ENCODE assay signal across 22 cellular contexts in genomic region chr5:14880688-14881087, GRCh38. TPM values are rescaled to one million over a fixed set of nuclear protein-coding genes. Genes with fewer than 3 reads are reported as not detected.
DNase-seq lines count a peak whose midpoint lies in the region; ATAC-seq and TF ChIP-seq lines count a peak whose summit lies in the region.
"Had no signal": no experiment of that assay in that cellular context is flagged by ENCODE, and none has a peak within 500 bp of the region (broad histone marks: within the 10 kb centered on the region; RNA-seq: fewer than 3 reads in every experiment).

No MANE protein-coding gene starts in this region.

- intact Hi-C loops in heart left ventricle (cut with DNase I) = no loop called here

- whole genome bisulfite sequencing in heart left ventricle, 4 donors = 75 to 88% (median 84%) methylated on average over 1 of the region's 1 CpG

- TF ChIP-seq CTCF in foreskin fibroblast (IDR thresholded peaks at IDR 0.05; ENCODE audit: low read depth, low read length) = no peak
- no peak for TF ChIP-seq CTCF in heart left ventricle (IDR thresholded peaks at IDR 0.05)

- ATAC-seq in heart left ventricle = no peak
- ATAC-seq: gastroesophageal sphincter; stimulated activated naive CD8-positive, alpha-beta T cell treated with anti-CD3 and anti-CD28 coated beads, Interleukin-15, Interleukin-2, amounts not matched to agents 100 U/mL and 50 U/mL, for 24 hours had no signal

- H3K9me3 ChIP-seq in adipocyte (ENCODE audit: control insufficient read depth, low read length) = no peaks in the 10 kb centered on the region
- no peaks in the 10 kb centered on the region for H3K9me3 ChIP-seq in heart left ventricle
- H3K9me3 ChIP-seq: gastroesophageal sphincter, transverse colon had no signal

- H3K27me3 ChIP-seq in adipocyte (replicated peaks; ENCODE audit: control insufficient read depth, insufficient read depth, low read length) = no peaks in the 10 kb centered on the region
- no peaks in the 10 kb centered on the region for H3K27me3 ChIP-seq in heart left ventricle
- H3K27me3 ChIP-seq: transverse colon had no signal

- H3K4me1 ChIP-seq in adipocyte (ENCODE audit: control insufficient read depth, insufficient read depth, low read length) (peaks cover 10% of the 10 kb centered on the region), heart left ventricle (peaks cover 0 to 32% (median 15%) of the 10 kb centered on the region in 12 donors)
- H3K4me1 ChIP-seq: gastroesophageal sphincter, transverse colon had no signal

- no peak overlapping the region for H3K4me3 ChIP-seq in adipocyte (ENCODE audit: low read length)
- no peak overlapping the region for H3K4me3 ChIP-seq in foreskin fibroblast (ENCODE audit: low read depth in 1 of 2, low read length in 2 of 2)
- no peak overlapping the region for H3K4me3 ChIP-seq in heart left ventricle
- H3K4me3 ChIP-seq: gastroesophageal sphincter, transverse colon had no signal

- no peaks in the 10 kb centered on the region for H3K36me3 ChIP-seq in adipocyte (ENCODE audit: control insufficient read depth, insufficient read depth, low read length, severe bottlenecking)
- H3K36me3 ChIP-seq in heart left ventricle = no peaks in the 10 kb centered on the region
- H3K36me3 ChIP-seq: gastroesophageal sphincter, transverse colon had no signal

- TF ChIP-seq POLR2A in heart left ventricle (IDR thresholded peaks at IDR 0.05) = no peak

- H3K27ac ChIP-seq in heart left ventricle = no peak overlapping the region
- H3K27ac ChIP-seq: gastroesophageal sphincter, transverse colon had no signal

- DNase-seq in Daoy (ENCODE audit: low read depth) (peak; percentile 42), HT1080 (ENCODE audit: low read depth) (peak; percentile 75), adipocyte (ENCODE audit: low read depth) (peak; percentile 34), foreskin fibroblast (peak; percentile 55 to 83), heart left ventricle (no peak), NCI-H748 treated with DMSO at 0.1 percent for 48 hours (lab: John Stamatoyannopoulos, UW) (no peak)
- no peak for DNase-seq in activated CD4-positive, alpha-beta T cell treated with anti-CD3 and anti-CD28 coated beads, Interleukin-2, amount 50 U/mL, for 1 hour
- DNase-seq in stimulated activated naive CD4-positive, alpha-beta T cell treated with Interleukin-2 at 50 U/mL for 16 hours (lab: John Stamatoyannopoulos, UW) = no peak
- DNase-seq: activated CD8-positive, alpha-beta memory T cell treated with anti-CD3 and anti-CD28 coated beads, Interleukin-2, amount 50 U/mL, for 4 hours; activated effector memory CD4-positive, alpha-beta T cell treated with Interleukin-2 at 50 U/mL for 16 hours; caudate nucleus; CD4-positive, alpha-beta T cell; DMS79; H9; left cardiac atrium; NCI-H1417 treated with DMSO at 0.1 percent for 48 hours; nephron progenitor cell; posterior cingulate gyrus; SIG-M5; stimulated activated naive CD8-positive, alpha-beta T cell treated with anti-CD3 and anti-CD28 coated beads, Interleukin-15, Interleukin-2, amounts not matched to agents 100 U/mL and 50 U/mL, for 24 hours; transverse colon had no signal

- no peak overlapping the region for H3K9ac ChIP-seq in adipocyte (ENCODE audit: low read length)

RNA-seq across cellular contexts. Expression of gene ANKH, which starts 9.1 kb away (rescaled TPM):
- 14.4 and 27.2 TPM in 2 replicates for total RNA-seq in Daoy (2014; rRNA removed; shearing (Covaris generic))
- 38.6 and 45.0 TPM in 2 replicates for total RNA-seq in HT1080 (2014; rRNA removed; shearing (Covaris generic))
- polyA plus RNA-seq in HT1080 (2015; cell fraction: cytosol; rRNA removed) = 70.0 TPM in 2 replicates
- 45.3 and 50.2 TPM in 2 replicates for polyA plus RNA-seq in HT1080 (2015; cell fraction: nucleus; rRNA removed)
- total RNA-seq in heart left ventricle = 100 to 1,000 TPM in 8 of 9 donors, 10 to 100 TPM in 1; 87.1 to 260 (median 177) TPM
- 10 to 100 TPM; 54.1 to 59.7 TPM for polyA plus RNA-seq in heart left ventricle

Comparison
In these comparisons a context has a peak if more than half of its experiments do, and no peak if none do; other contexts are left out.
1. DNase-seq: peak in Daoy (single experiment), HT1080 (single experiment), adipocyte (single experiment) and foreskin fibroblast (2 of 2); none in activated CD4-positive, alpha-beta T cell treated with anti-CD3 and anti-CD28 coated beads, Interleukin-2, amount 50 U/mL, for 1 hour (single experiment), heart left ventricle (0 of 5), stimulated activated naive CD4-positive, alpha-beta T cell treated with Interleukin-2 at 50 U/mL for 16 hours (single experiment) and NCI-H748 treated with DMSO at 0.1 percent for 48 hours (single experiment).